In genomic region chr7:157138424-157139141, GRCh38 we compare ENCODE assay signal across 1 cellular context.
TF ChIP-seq lines count a peak whose summit lies in the region.

TSS of gene UBE3C (plus strand) at chr7:157138926. CDS start at chr7:157139273, 347 bp downstream.

TF ChIP-seq in HepG2, 621 proteins besides CTCF, POLR2A, EP300 and RAD21 (continued from another document and continues in another):
- TF ChIP-seq AFF4 (CRISPR knock-in tag; IDR thresholded peaks at IDR 0.05) (no peak), ARID4A (CRISPR knock-in tag; IDR thresholded peaks at IDR 0.05; ENCODE audit: borderline replicate concordance) (peak; percentile 66; the same call in 1 of the 2 replicates), PHF20 (CRISPR knock-in tag; IDR thresholded peaks at IDR 0.05) (peak; percentile 71), ZC3H4 (CRISPR knock-in tag; IDR thresholded peaks at IDR 0.05; ENCODE audit: borderline replicate concordance) (no peak), IRF2 (CRISPR knock-in tag; IDR thresholded peaks at IDR 0.05) (peak; percentile 36; the same call in 1 of the 2 replicates), NCOR1 (IDR thresholded peaks at IDR 0.05; ENCODE audit: borderline replicate concordance, low read length) (no peak), SP5 (CRISPR knock-in tag; IDR thresholded peaks at IDR 0.05; ENCODE audit: borderline replicate concordance, low read depth) (no peak), NCOA5 (CRISPR knock-in tag; IDR thresholded peaks at IDR 0.05) (no peak), GTF3A (CRISPR knock-in tag; conservative IDR thresholded peaks at IDR 0.05) (0 out of 2 replicates have a peak, but pooled peaks have one; percentile 30), ATF4 (CRISPR knock-in tag; IDR thresholded peaks at IDR 0.05) (peak in 1 of 2 experiments; percentile 45; a peak in 1 of 4 replicates), MXD4 (CRISPR knock-in tag; IDR thresholded peaks at IDR 0.05) (no peak), KMT2B (CRISPR knock-in tag; IDR thresholded peaks at IDR 0.05) (peak; percentile 45; the same call in 1 of the 2 replicates), ISX (CRISPR knock-in tag; conservative IDR thresholded peaks at IDR 0.05) (no peak), ZNF296 (CRISPR knock-in tag; conservative IDR thresholded peaks at IDR 0.05) (no peak), ZNF343 (CRISPR knock-in tag; IDR thresholded peaks at IDR 0.05) (no peak), NFYC (CRISPR knock-in tag; IDR thresholded peaks at IDR 0.05) (no peak), XRCC5 (optimal IDR thresholded peaks at IDR 0.05; ENCODE audit: low read length) (peak; percentile 43), RBAK (CRISPR knock-in tag; IDR thresholded peaks at IDR 0.05) (no peak), ZNF678 (CRISPR knock-in tag; IDR thresholded peaks at IDR 0.05) (0 out of 2 replicates have a peak, but pooled peaks have one; percentile 0), NFE2L1 (CRISPR knock-in tag; IDR thresholded peaks at IDR 0.05; ENCODE audit: borderline replicate concordance) (no peak), HOXA9 (CRISPR knock-in tag; IDR thresholded peaks at IDR 0.05; ENCODE audit: borderline replicate concordance) (0 out of 2 replicates have a peak, but pooled peaks have one; percentile 42), PRDM15 (CRISPR knock-in tag; IDR thresholded peaks at IDR 0.05) (no peak), TEAD3 (CRISPR knock-in tag; optimal IDR thresholded peaks at IDR 0.05; ENCODE audit: borderline replicate concordance) (no peak), REPIN1 (CRISPR knock-in tag; IDR thresholded peaks at IDR 0.05; ENCODE audit: borderline replicate concordance, low read depth) (peak; percentile 74; the same call in 1 of the 2 replicates), REL (CRISPR knock-in tag; conservative IDR thresholded peaks at IDR 0.05) (no peak), ZNF136 (CRISPR knock-in tag; IDR thresholded peaks at IDR 0.05; ENCODE audit: low read depth) (no peak), NCOA1 (CRISPR knock-in tag; IDR thresholded peaks at IDR 0.05) (no peak), ARID5B (CRISPR knock-in tag; IDR thresholded peaks at IDR 0.05) (0 out of 2 replicates have a peak, but pooled peaks have one; percentile 14), NONO (IDR thresholded peaks at IDR 0.05) (no peak), NONO (CRISPR knock-in tag; conservative IDR thresholded peaks at IDR 0.05) (peak; percentile 93), ZNF275 (CRISPR knock-in tag; IDR thresholded peaks at IDR 0.05; ENCODE audit: borderline replicate concordance) (peak; percentile 22; the same call in 1 of the 2 replicates), HIC2 (CRISPR knock-in tag; IDR thresholded peaks at IDR 0.05; ENCODE audit: low read depth) (no peak; the same call in 1 of the 2 replicates), ZNF691 (CRISPR knock-in tag; IDR thresholded peaks at IDR 0.05; ENCODE audit: borderline replicate concordance, low read depth) (peak; percentile 49; the same call in 1 of the 2 replicates), ZNF503 (CRISPR knock-in tag; IDR thresholded peaks at IDR 0.05) (no peak), MEF2D (CRISPR knock-in tag; IDR thresholded peaks at IDR 0.05) (no peak)
